ENCODE assay signal across 22 cellular contexts in genomic region chr6:122832515-122833228, GRCh38. TPM values are rescaled to one million over a fixed set of nuclear protein-coding genes. Genes with fewer than 3 reads are reported as not detected.
A peak's percentile ranks its signal among the peaks of the same experiment; 100 is the strongest.
DNase-seq lines count a peak whose midpoint lies in the region; ATAC-seq and TF ChIP-seq lines count a peak whose summit lies in the region.
"Had no signal": no experiment of that assay in that cellular context is flagged by ENCODE, and none has a peak within 500 bp of the region (broad histone marks: within the 10 kb centered on the region; RNA-seq: fewer than 3 reads in every experiment).

No MANE protein-coding gene starts in this region.

- WGBS in stomach, 5 donors, result 72 to 80% (median 78%) methylated on average over 4 of the region's 4 CpGs

- ATAC-seq in HG02981 (IDR thresholded peaks at IDR 0.05; ENCODE audit: unreplicated experiment), result no peak
- ATAC-seq: A549, K562, left lung, mucosa of descending colon had no signal

- no peaks in the 10 kb centered on the region for H3K27me3 ChIP-seq in neural progenitor cell
- no peaks in the 10 kb centered on the region for H3K27me3 ChIP-seq in stomach
- H3K27me3 ChIP-seq: BLaER1 treated with 17β-estradiol and CSF1 and Interleukin-3, amounts not matched to agents 10 nM and 100 nM; left lung; vagina had no signal

- intact Hi-C loops in stomach (cut with DNase I; ENCODE audit: low total_unique reads), result no loop called here

- H3K27ac ChIP-seq in neural progenitor cell (peak overlapping the region; percentile 58), stomach (no peak overlapping the region)
- H3K27ac ChIP-seq: A549; BLaER1 treated with 17β-estradiol and CSF1 and Interleukin-3, amounts not matched to agents 10 nM and 100 nM; HL-60; left lung; neutrophil; RWPE1; vagina had no signal

- H3K36me3 ChIP-seq in neural progenitor cell, result no peaks in the 10 kb centered on the region
- H3K36me3 ChIP-seq in stomach, result no peaks in the 10 kb centered on the region
- H3K36me3 ChIP-seq: BLaER1 treated with 17β-estradiol and CSF1 and Interleukin-3, amounts not matched to agents 10 nM and 100 nM; left lung; neutrophil; vagina had no signal

- H3K4me3 ChIP-seq in choroid plexus epithelial cell (ENCODE audit: low read depth, low read length), result peak overlapping the region; percentile 0
- no peak overlapping the region for H3K4me3 ChIP-seq in neural progenitor cell
- H3K4me3 ChIP-seq in stomach, result no peak overlapping the region
- H3K4me3 ChIP-seq: A549; BLaER1 treated with 17β-estradiol and CSF1 and Interleukin-3, amounts not matched to agents 10 nM and 100 nM; K562; left lung; mucosa of descending colon; vagina had no signal

- H3K79me2 ChIP-seq in neural progenitor cell (ENCODE audit: low read depth), result no peaks in the 10 kb centered on the region

- H3K4me1 Mint-ChIP-seq in neural progenitor cell, result peaks cover 11% of the 10 kb centered on the region

- no peak for TF ChIP-seq POLR2A in stomach (IDR thresholded peaks at IDR 0.05)

- peaks cover 15% of the 10 kb centered on the region for H3K4me1 ChIP-seq in neural progenitor cell
- H3K4me1 ChIP-seq in stomach, result no peaks in the 10 kb centered on the region
- H3K4me1 ChIP-seq: A549; BLaER1 treated with 17β-estradiol and CSF1 and Interleukin-3, amounts not matched to agents 10 nM and 100 nM; left lung; vagina had no signal

- H3K36me3 Mint-ChIP-seq in neural progenitor cell, result no peaks in the 10 kb centered on the region

- peaks cover 9% of the 10 kb centered on the region for H3F3A ChIP-seq in neural progenitor cell (ENCODE audit: low read depth)

- no peak overlapping the region for H3K27ac Mint-ChIP-seq in neural progenitor cell

- H2AFZ ChIP-seq in neural progenitor cell (replicated peaks), result no peak overlapping the region

- H3K9me3 ChIP-seq in neural progenitor cell (ENCODE audit: low read depth) (no peaks in the 10 kb centered on the region), stomach (no peaks in the 10 kb centered on the region)
- H3K9me3 ChIP-seq: A549; BLaER1 treated with 17β-estradiol and CSF1 and Interleukin-3, amounts not matched to agents 10 nM and 100 nM; left lung; mucosa of descending colon; neutrophil; vagina had no signal

- no peak overlapping the region for H3K9ac ChIP-seq in neural progenitor cell
- H3K9ac ChIP-seq: BLaER1 treated with 17β-estradiol and CSF1 and Interleukin-3, amounts not matched to agents 10 nM and 100 nM had no signal

- DNase-seq in NCI-H345 (lab: John Stamatoyannopoulos, UW), result peak; percentile 45
- no peak for DNase-seq in NCI-H345 treated with DMSO at 0.1 percent for 48 hours (lab: John Stamatoyannopoulos, UW; ENCODE audit: unreplicated experiment)
- peak; percentile 43 to 83 for DNase-seq in NCI-H524 (lab: John Stamatoyannopoulos, UW)
- DNase-seq in choroid plexus epithelial cell (ENCODE audit: low read depth), result peak; percentile 9
- no peak for DNase-seq in neural progenitor cell (ENCODE audit: low spot score)
- DNase-seq in HuH-7 (ENCODE audit: low spot score), result no peak
- no peak for DNase-seq in stomach
- DNase-seq: activated CD4-positive, alpha-beta T cell treated with anti-CD3 and anti-CD28 coated beads for 48 hours; DMS153; left lung; mucosa of descending colon; NCI-H2029 treated with DMSO at 0.1 percent for 48 hours; SW 1271 had no signal

- H3K9me3 Mint-ChIP-seq in neural progenitor cell, result no peaks in the 10 kb centered on the region

- no peaks in the 10 kb centered on the region for H4K20me1 ChIP-seq in neural progenitor cell (ENCODE audit: low read depth)
- H4K20me1 ChIP-seq: BLaER1 treated with 17β-estradiol and CSF1 and Interleukin-3, amounts not matched to agents 10 nM and 100 nM had no signal

- no peak for TF ChIP-seq EP300 in stomach (IDR thresholded peaks at IDR 0.05)

- peak overlapping the region; percentile 20 for H3K4me2 ChIP-seq in neural progenitor cell
- H3K4me2 ChIP-seq: A549; BLaER1 treated with 17β-estradiol and CSF1 and Interleukin-3, amounts not matched to agents 10 nM and 100 nM had no signal

- peaks cover 4% of the 10 kb centered on the region for H3K27me3 Mint-ChIP-seq in neural progenitor cell (ENCODE audit: insufficient read depth, low read depth)

- H3K4me3 Mint-ChIP-seq in neural progenitor cell, result no peak overlapping the region

- TF ChIP-seq CTCF in choroid plexus epithelial cell (conservative IDR thresholded peaks at IDR 0.05; ENCODE audit: low read depth, low read length), result no peak
- no peak for TF ChIP-seq CTCF in neural progenitor cell (IDR thresholded peaks at IDR 0.05)
- TF ChIP-seq CTCF in stomach (IDR thresholded peaks at IDR 0.05), result no peak

RNA-seq across cellular contexts. Expression of gene SMPDL3A, which starts 43.6 kb away (rescaled TPM):
- total RNA-seq in neural progenitor cell (ENCODE audit: low replicate concordance) (1.2 and 2.0 TPM in 2 replicates), stomach (10 to 100 TPM in 4 of 5 donors, 1 to 10 TPM in 1; 4.5 to 24.0 (median 14.6) TPM)
- polyA plus RNA-seq in stomach, result 10 to 100 TPM in 2 of 3 donors, 1 to 10 TPM in 1; 6.2 to 34.2 (median 18.8) TPM

RNA-seq across cellular contexts. Expression of gene FABP7, which starts 53.2 kb away (rescaled TPM):
- 37.3 and 58.2 TPM in 2 replicates for total RNA-seq in neural progenitor cell (ENCODE audit: low replicate concordance)
- total RNA-seq in stomach, result 1 to 10 TPM in 1 of 5 donors, not detected in 4; 2.8 TPM
- not detected for polyA plus RNA-seq in stomach
- total RNA-seq: K562, left lung, mucosa of descending colon, subcutaneous adipose tissue, vagina had no signal
- polyA plus RNA-seq: A549 had no signal

Comparison
In these comparisons a context has a peak if more than half of its experiments do, and no peak if none do; other contexts are left out.
1. DNase-seq: peak in NCI-H345 (single experiment), NCI-H524 (2 of 2) and choroid plexus epithelial cell (single experiment); none in NCI-H345 treated with DMSO at 0.1 percent for 48 hours (single experiment), neural progenitor cell (single experiment), HuH-7 (single experiment) and stomach (single experiment).
2. RNA of gene FABP7, which starts 53.2 kb away (total RNA-seq): 37.3 to 58.2 TPM in neural progenitor cell; 2.8 TPM in stomach; every median in the first group is over 10 times any median in the second.